ENCODE assay signal across 1 cellular context in genomic region chr9:125694478-125694877, GRCh38.
TF ChIP-seq lines count a peak whose summit lies in the region.

No MANE protein-coding gene starts in this region.

TF ChIP-seq in IMR-90, 13 proteins besides CTCF, POLR2A, EP300 and RAD21:
- TF ChIP-seq BHLHE40 (IDR thresholded peaks at IDR 0.05; ENCODE audit: low read depth, low read length): no peak
- TF ChIP-seq RFX5 (IDR thresholded peaks at IDR 0.05; ENCODE audit: low read depth, low read length): no peak
- no peak for TF ChIP-seq RCOR1 (IDR thresholded peaks at IDR 0.05; ENCODE audit: insufficient replicate concordance, low read length)
- no peak for TF ChIP-seq MAFK (IDR thresholded peaks at IDR 0.05; ENCODE audit: low read depth, low read length)
- TF ChIP-seq ELK1 (IDR thresholded peaks at IDR 0.05; ENCODE audit: borderline replicate concordance, low read depth, low read length): no peak
